In the genomic region with DNA sequence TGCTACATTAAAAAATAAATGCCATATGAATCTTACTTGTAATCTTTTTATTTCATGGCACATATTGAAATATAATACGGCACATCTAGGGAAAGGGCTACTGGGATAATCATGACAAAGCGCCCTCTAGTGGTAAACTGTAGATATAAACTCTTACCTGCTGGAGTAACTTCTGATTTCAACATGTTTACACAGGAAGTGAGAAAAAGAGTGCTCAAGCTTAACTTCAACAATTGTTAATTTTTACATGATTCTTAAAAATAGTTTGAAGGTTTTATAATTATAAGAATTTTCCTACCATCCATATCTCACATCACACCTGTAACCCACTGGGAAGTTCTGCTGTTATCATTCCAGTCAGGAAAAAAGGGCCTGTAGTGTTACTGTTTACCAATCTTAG, we compare ENCODE assay signal across 8 cellular contexts. TPM values are rescaled to one million over a fixed set of nuclear protein-coding genes. Genes with fewer than 3 reads are reported as not detected.
DNase-seq lines count a peak whose midpoint lies in the region; ATAC-seq and TF ChIP-seq lines count a peak whose summit lies in the region.

No MANE protein-coding gene starts in this region.

- H3K4me3 ChIP-seq in NT2/D1 (ENCODE audit: insufficient read length, low read depth) (no peak overlapping the region), cardiac fibroblast (replicated peaks in 1 of 2; ENCODE audit: low read depth in 2 of 2, low read length in 2 of 2) (no peak overlapping the region), lower lobe of right lung (no peak overlapping the region)

- in situ Hi-C loops in ACHN (cut with HindIII; ENCODE audit: low pct_ligation_motif_present, low pct_unique_long_range_greater_than_20kb, low sequenced_read_pairs), result loop anchor here (25.0 kb wide), 1 partner anchor 334 kb away; a partner anchor contains a TSS

- H3K27ac ChIP-seq in lower lobe of right lung, result no peak overlapping the region

- DNase-seq in ACHN (peak; percentile 79), KG1 (lab: John Stamatoyannopoulos, UW) (peak; percentile 8), NT2/D1 (ENCODE audit: low read depth, low spot score) (peak; percentile 27), cardiac fibroblast (ENCODE audit: low read depth in 2 of 2) (peak; percentile 79 to 80), lower lobe of right lung (no peak)
- no peak for DNase-seq in stimulated activated naive CD4-positive, alpha-beta T cell treated with Interleukin-2 at 50 U/mL for 16 hours (lab: John Stamatoyannopoulos, UW)

- H3K36me3 ChIP-seq in NT2/D1 (ENCODE audit: insufficient read depth, insufficient read length, low read length), result no peaks in the 10 kb centered on the region
- H3K36me3 ChIP-seq in lower lobe of right lung, result no peaks in the 10 kb centered on the region

- H3K4me1 ChIP-seq in NT2/D1 (ENCODE audit: insufficient read depth, insufficient read length), result no peaks in the 10 kb centered on the region
- peaks cover 8% of the 10 kb centered on the region for H3K4me1 ChIP-seq in lower lobe of right lung

- intact Hi-C loops in lower lobe of right lung (cut with DNase I), result no loop called here

- TF ChIP-seq CTCF in GM12872 (IDR thresholded peaks at IDR 0.05; ENCODE audit: insufficient read depth, low read depth, low read length) (peak; percentile 57), cardiac fibroblast (IDR thresholded peaks at IDR 0.05; ENCODE audit: low read depth, low read length) (peak; percentile 58), lower lobe of right lung (IDR thresholded peaks at IDR 0.05) (peak; percentile 84)

- no peaks in the 10 kb centered on the region for H3K9me3 ChIP-seq in NT2/D1 (ENCODE audit: insufficient read depth, low read length)
- no peaks in the 10 kb centered on the region for H3K9me3 ChIP-seq in lower lobe of right lung

- H3K27me3 ChIP-seq in NT2/D1 (ENCODE audit: insufficient read depth, insufficient read length) (no peaks in the 10 kb centered on the region), lower lobe of right lung (ENCODE audit: low read depth) (no peaks in the 10 kb centered on the region)

- H3K9ac ChIP-seq in NT2/D1 (ENCODE audit: insufficient read length, low read depth), result no peak overlapping the region

- ATAC-seq in lower lobe of right lung (no peak), HG03442 (IDR thresholded peaks at IDR 0.05; ENCODE audit: unreplicated experiment) (no peak)

RNA-seq across cellular contexts. Expression of a gene that starts 2.0 kb away (rescaled TPM):
- total RNA-seq in lower lobe of right lung, result 0.18 TPM

RNA-seq across cellular contexts. Expression of a gene that starts 3.9 kb away (rescaled TPM):
- total RNA-seq in lower lobe of right lung, result 34.6 TPM

Comparison
In these comparisons a context has a peak if more than half of its experiments do, and no peak if none do; other contexts are left out.
1. DNase-seq: peak in ACHN (single experiment), KG1 (single experiment), NT2/D1 (single experiment) and cardiac fibroblast (2 of 2); none in lower lobe of right lung (single experiment) and stimulated activated naive CD4-positive, alpha-beta T cell treated with Interleukin-2 at 50 U/mL for 16 hours (single experiment).
2. Peak in every context shown above with its lines, with median percentiles within 50 percentile points of each other: CTCF ChIP-seq.